In the genomic region with DNA sequence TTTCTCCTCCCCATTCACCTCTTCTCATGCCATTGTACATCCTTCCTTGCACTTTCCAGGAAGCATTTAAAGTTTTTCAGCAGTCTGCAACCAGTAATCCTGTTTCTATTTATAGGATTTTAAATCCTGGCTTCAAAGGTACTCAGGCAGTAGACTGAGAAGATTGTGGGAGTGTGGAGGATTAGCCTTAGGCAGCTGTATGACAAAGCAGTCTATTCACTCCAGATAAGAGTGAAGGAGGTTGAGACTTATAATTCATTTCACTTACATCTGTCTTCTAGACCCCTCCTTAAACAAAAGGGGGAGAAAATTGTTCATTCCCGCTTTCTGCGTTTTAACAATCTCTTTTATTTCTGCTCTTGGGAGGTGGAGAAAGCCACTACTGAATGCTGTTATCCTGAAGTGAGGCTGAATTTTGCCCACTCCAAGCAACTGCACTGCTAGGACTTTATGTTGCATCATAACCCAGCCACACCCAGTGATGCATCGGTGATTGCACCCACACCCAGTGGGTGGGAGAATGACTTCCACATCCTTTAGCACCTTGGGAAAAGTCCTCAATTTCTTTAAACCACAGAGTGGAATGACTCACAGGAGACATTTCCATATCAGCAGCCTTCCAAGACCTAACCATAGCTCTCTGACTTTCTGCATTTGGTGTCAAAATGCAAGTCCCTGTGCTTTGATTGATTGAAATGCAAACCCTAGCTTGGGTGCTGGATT, we compare ENCODE assay signal across 1 cellular context.
TF ChIP-seq lines count a peak whose summit lies in the region.

No MANE protein-coding gene starts in this region.

TF ChIP-seq in K562, 482 proteins besides CTCF, POLR2A, EP300 and RAD21 (continued from another document):
- TF ChIP-seq, protein P1, sequence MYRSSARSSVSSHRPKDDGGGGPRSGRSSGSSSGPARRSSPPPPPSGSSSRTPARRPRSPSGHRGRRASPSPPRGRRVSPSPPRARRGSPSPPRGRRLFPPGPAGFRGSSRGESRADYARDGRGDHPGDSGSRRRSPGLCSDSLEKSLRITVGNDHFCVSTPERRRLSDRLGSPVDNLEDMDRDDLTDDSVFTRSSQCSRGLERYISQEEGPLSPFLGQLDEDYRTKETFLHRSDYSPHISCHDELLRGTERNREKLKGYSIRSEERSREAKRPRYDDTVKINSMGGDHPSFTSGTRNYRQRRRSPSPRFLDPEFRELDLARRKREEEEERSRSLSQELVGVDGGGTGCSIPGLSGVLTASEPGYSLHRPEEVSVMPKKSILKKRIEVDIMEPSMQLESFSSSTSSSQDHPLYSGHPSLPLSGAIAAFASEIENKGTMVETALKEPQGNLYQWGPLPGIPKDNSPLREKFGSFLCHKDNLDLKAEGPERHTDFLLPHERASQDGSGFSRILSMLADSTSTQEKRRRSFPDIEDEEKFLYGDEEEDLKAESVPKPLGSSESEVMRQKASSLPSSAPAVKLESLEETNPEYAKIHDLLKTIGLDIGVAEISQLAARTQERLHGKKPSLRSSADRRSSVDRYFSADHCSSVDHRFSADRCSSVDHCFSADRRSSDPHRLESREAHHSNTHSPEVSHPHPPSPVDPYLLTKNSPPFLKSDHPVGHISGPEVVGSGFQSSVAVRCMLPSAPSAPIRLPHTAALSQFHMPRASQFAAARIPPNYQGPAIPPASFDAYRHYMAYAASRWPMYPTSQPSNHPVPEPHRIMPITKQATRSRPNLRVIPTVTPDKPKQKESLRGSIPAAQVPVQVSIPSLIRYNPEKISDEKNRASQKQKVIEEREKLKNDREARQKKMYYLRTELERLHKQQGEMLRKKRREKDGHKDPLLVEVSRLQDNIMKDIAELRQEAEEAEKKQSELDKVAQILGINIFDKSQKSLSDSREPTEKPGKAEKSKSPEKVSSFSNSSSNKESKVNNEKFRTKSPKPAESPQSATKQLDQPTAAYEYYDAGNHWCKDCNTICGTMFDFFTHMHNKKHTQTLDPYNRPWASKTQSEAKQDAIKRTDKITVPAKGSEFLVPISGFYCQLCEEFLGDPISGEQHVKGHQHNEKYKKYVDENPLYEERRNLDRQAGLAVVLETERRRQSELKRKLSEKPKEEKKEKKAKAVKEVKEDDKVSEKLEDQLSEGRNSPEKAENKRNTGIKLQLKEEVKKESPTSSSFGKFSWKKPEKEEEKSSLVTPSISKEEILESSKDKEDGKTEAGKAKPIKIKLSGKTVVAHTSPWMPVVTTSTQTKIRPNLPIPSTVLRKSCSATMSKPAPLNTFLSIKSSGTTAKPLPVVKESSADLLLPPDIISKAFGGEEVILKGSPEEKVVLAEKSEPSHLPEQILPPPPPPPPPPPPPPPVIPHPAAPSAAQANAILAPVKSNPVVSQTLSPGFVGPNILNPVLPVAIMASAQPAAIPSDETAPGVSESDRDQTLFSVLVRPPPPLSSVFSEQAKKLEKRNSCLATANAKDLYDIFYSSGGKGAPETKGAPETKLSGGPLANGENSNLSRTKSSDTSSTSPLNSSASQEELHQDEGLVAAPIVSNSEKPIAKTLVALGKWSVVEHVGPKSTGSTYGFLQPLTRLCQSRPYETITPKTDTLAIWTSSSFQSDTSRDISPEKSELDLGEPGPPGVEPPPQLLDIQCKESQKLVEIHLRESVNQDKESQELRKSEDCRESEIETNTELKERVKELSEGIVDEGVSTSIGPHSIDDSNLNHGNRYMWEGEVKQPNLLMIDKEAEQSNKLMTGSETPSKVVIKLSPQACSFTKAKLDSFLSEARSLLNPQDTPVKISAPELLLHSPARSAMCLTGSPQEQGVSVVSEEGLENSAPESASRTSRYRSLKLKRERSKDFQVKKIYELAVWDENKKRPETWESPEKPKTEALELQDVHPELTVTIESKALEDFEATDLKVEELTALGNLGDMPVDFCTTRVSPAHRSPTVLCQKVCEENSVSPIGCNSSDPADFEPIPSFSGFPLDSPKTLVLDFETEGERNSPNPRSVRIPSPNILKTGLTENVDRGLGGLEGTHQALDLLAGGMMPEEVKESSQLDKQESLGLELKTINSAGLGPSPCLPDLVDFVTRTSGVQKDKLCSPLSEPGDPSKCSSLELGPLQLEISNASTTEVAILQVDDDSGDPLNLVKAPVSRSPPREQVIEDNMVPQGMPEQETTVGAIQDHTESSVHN (IDR thresholded peaks at IDR 0.05; ENCODE audit: borderline replicate concordance in 1 of 2, low read depth in 1 of 2): 0 out of 4 replicates have a peak, but pooled peaks of 1 of the 2 experiments have one; percentile 24
- TF ChIP-seq MAZ (CRISPR knock-in tag; conservative IDR thresholded peaks at IDR 0.05 in 1 of 2, IDR thresholded peaks at IDR 0.05 in 1 of 2) (0 out of 4 replicates have a peak, but pooled peaks of 1 of the 2 experiments have one; percentile 28), CTBP1 (IDR thresholded peaks at IDR 0.05; ENCODE audit: borderline replicate concordance) (peak; percentile 76; the same call in 1 of the 2 replicates), SMARCE1 (IDR thresholded peaks at IDR 0.05) (peak; percentile 28; the same call in 1 of the 2 replicates), MEF2A (IDR thresholded peaks at IDR 0.05; ENCODE audit: control insufficient read depth, low read depth, low read length) (peak; percentile 19; the same call in 1 of the 2 replicates), SAP30 (IDR thresholded peaks at IDR 0.05; ENCODE audit: borderline replicate concordance, insufficient read depth, low read depth, low read length, poor library complexity, severe bottlenecking) (no peak), ATF7 (IDR thresholded peaks at IDR 0.05) (0 out of 2 replicates have a peak, but pooled peaks have one; percentile 20), HMG20A (CRISPR knock-in tag; conservative IDR thresholded peaks at IDR 0.05) (no peak), SMARCA4 (IDR thresholded peaks at IDR 0.05) (peak; percentile 47; the same call in 1 of the 2 replicates), JUND (IDR thresholded peaks at IDR 0.05; ENCODE audit: borderline replicate concordance, low read depth, low read length) (peak; percentile 56; the same call in 1 of the 2 replicates), JUND (tag; IDR thresholded peaks at IDR 0.05; ENCODE audit: borderline replicate concordance, low read depth, low read length) (no peak), ZEB2 (IDR thresholded peaks at IDR 0.05) (peak; percentile 59; the same call in 1 of the 2 replicates), SREBF1 (IDR thresholded peaks at IDR 0.05; ENCODE audit: borderline replicate concordance, low read depth, low read length) (no peak), CEBPG (CRISPR knock-in tag; IDR thresholded peaks at IDR 0.05) (peak; percentile 93), CEBPG (tag; conservative IDR thresholded peaks at IDR 0.05 in 1 of 2, IDR thresholded peaks at IDR 0.05 in 1 of 2) (peak; percentile 90 to 99), TOE1 (IDR thresholded peaks at IDR 0.05; ENCODE audit: borderline replicate concordance) (no peak), TOE1 (CRISPR knock-in tag; IDR thresholded peaks at IDR 0.05; ENCODE audit: borderline replicate concordance, low read depth) (no peak), CEBPB (tag; IDR thresholded peaks at IDR 0.05) (peak; percentile 69), CBFA2T3 (IDR thresholded peaks at IDR 0.05) (peak; percentile 3; the same call in 1 of the 2 replicates), KDM1A (IDR thresholded peaks at IDR 0.05) (peak in 1 of 2 experiments; percentile 20; a peak in 1 of 4 replicates), ARID1B (IDR thresholded peaks at IDR 0.05) (peak; percentile 52), ZNF76 (CRISPR knock-in tag; IDR thresholded peaks at IDR 0.05; ENCODE audit: borderline replicate concordance) (no peak), EGR1 (conservative IDR thresholded peaks at IDR 0.05) (peak; percentile 69), FOSL1 (tag; conservative IDR thresholded peaks at IDR 0.05) (peak; percentile 82), LEF1 (IDR thresholded peaks at IDR 0.05) (peak; percentile 16; the same call in 1 of the 2 replicates)
- TF ChIP-seq, protein P2, sequence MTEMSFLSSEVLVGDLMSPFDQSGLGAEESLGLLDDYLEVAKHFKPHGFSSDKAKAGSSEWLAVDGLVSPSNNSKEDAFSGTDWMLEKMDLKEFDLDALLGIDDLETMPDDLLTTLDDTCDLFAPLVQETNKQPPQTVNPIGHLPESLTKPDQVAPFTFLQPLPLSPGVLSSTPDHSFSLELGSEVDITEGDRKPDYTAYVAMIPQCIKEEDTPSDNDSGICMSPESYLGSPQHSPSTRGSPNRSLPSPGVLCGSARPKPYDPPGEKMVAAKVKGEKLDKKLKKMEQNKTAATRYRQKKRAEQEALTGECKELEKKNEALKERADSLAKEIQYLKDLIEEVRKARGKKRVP (CRISPR knock-in tag; IDR thresholded peaks at IDR 0.05): peak; percentile 76; the same call in 1 of the 2 replicates
- TF ChIP-seq, protein P3, sequence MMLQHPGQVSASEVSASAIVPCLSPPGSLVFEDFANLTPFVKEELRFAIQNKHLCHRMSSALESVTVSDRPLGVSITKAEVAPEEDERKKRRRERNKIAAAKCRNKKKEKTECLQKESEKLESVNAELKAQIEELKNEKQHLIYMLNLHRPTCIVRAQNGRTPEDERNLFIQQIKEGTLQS (IDR thresholded peaks at IDR 0.05): peak; percentile 89
- TF ChIP-seq, protein P3 (CRISPR knock-in tag; conservative IDR thresholded peaks at IDR 0.05): no peak
